In genomic region chr11:67524480-67524808, GRCh38 we compare ENCODE assay signal across 1 cellular context.
TF ChIP-seq lines count a peak whose summit lies in the region.

No MANE protein-coding gene starts in this region.

TF ChIP-seq in H1, 55 proteins besides CTCF, POLR2A, EP300 and RAD21:
- TF ChIP-seq NANOG (IDR thresholded peaks at IDR 0.05; ENCODE audit: insufficient read depth, low read depth, low read length, poor library complexity, severe bottlenecking): no peak
- TF ChIP-seq EZH2 (IDR thresholded peaks at IDR 0.05; ENCODE audit: low read depth, low read length, severe bottlenecking): no peak
- no peak for TF ChIP-seq TCF12 (IDR thresholded peaks at IDR 0.05; ENCODE audit: low read depth, low read length)
- no peak for TF ChIP-seq FOSL1 (IDR thresholded peaks at IDR 0.05; ENCODE audit: insufficient read depth, low read depth, low read length)
- TF ChIP-seq, protein P1, sequence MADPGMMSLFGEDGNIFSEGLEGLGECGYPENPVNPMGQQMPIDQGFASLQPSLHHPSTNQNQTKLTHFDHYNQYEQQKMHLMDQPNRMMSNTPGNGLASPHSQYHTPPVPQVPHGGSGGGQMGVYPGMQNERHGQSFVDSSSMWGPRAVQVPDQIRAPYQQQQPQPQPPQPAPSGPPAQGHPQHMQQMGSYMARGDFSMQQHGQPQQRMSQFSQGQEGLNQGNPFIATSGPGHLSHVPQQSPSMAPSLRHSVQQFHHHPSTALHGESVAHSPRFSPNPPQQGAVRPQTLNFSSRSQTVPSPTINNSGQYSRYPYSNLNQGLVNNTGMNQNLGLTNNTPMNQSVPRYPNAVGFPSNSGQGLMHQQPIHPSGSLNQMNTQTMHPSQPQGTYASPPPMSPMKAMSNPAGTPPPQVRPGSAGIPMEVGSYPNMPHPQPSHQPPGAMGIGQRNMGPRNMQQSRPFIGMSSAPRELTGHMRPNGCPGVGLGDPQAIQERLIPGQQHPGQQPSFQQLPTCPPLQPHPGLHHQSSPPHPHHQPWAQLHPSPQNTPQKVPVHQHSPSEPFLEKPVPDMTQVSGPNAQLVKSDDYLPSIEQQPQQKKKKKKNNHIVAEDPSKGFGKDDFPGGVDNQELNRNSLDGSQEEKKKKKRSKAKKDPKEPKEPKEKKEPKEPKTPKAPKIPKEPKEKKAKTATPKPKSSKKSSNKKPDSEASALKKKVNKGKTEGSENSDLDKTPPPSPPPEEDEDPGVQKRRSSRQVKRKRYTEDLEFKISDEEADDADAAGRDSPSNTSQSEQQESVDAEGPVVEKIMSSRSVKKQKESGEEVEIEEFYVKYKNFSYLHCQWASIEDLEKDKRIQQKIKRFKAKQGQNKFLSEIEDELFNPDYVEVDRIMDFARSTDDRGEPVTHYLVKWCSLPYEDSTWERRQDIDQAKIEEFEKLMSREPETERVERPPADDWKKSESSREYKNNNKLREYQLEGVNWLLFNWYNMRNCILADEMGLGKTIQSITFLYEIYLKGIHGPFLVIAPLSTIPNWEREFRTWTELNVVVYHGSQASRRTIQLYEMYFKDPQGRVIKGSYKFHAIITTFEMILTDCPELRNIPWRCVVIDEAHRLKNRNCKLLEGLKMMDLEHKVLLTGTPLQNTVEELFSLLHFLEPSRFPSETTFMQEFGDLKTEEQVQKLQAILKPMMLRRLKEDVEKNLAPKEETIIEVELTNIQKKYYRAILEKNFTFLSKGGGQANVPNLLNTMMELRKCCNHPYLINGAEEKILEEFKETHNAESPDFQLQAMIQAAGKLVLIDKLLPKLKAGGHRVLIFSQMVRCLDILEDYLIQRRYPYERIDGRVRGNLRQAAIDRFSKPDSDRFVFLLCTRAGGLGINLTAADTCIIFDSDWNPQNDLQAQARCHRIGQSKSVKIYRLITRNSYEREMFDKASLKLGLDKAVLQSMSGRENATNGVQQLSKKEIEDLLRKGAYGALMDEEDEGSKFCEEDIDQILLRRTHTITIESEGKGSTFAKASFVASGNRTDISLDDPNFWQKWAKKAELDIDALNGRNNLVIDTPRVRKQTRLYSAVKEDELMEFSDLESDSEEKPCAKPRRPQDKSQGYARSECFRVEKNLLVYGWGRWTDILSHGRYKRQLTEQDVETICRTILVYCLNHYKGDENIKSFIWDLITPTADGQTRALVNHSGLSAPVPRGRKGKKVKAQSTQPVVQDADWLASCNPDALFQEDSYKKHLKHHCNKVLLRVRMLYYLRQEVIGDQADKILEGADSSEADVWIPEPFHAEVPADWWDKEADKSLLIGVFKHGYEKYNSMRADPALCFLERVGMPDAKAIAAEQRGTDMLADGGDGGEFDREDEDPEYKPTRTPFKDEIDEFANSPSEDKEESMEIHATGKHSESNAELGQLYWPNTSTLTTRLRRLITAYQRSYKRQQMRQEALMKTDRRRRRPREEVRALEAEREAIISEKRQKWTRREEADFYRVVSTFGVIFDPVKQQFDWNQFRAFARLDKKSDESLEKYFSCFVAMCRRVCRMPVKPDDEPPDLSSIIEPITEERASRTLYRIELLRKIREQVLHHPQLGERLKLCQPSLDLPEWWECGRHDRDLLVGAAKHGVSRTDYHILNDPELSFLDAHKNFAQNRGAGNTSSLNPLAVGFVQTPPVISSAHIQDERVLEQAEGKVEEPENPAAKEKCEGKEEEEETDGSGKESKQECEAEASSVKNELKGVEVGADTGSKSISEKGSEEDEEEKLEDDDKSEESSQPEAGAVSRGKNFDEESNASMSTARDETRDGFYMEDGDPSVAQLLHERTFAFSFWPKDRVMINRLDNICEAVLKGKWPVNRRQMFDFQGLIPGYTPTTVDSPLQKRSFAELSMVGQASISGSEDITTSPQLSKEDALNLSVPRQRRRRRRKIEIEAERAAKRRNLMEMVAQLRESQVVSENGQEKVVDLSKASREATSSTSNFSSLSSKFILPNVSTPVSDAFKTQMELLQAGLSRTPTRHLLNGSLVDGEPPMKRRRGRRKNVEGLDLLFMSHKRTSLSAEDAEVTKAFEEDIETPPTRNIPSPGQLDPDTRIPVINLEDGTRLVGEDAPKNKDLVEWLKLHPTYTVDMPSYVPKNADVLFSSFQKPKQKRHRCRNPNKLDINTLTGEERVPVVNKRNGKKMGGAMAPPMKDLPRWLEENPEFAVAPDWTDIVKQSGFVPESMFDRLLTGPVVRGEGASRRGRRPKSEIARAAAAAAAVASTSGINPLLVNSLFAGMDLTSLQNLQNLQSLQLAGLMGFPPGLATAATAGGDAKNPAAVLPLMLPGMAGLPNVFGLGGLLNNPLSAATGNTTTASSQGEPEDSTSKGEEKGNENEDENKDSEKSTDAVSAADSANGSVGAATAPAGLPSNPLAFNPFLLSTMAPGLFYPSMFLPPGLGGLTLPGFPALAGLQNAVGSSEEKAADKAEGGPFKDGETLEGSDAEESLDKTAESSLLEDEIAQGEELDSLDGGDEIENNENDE (IDR thresholded peaks at IDR 0.05; ENCODE audit: insufficient replicate concordance, low read length): no peak
- no peak for TF ChIP-seq RBBP5 (IDR thresholded peaks at IDR 0.05; ENCODE audit: borderline replicate concordance, low read depth, low read length)
- TF ChIP-seq, protein P2, sequence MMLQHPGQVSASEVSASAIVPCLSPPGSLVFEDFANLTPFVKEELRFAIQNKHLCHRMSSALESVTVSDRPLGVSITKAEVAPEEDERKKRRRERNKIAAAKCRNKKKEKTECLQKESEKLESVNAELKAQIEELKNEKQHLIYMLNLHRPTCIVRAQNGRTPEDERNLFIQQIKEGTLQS (IDR thresholded peaks at IDR 0.05; ENCODE audit: insufficient read depth, low read depth, low read length): no peak
